Comparison of ENCODE assay signal across 12 cellular contexts in the genomic region with DNA sequence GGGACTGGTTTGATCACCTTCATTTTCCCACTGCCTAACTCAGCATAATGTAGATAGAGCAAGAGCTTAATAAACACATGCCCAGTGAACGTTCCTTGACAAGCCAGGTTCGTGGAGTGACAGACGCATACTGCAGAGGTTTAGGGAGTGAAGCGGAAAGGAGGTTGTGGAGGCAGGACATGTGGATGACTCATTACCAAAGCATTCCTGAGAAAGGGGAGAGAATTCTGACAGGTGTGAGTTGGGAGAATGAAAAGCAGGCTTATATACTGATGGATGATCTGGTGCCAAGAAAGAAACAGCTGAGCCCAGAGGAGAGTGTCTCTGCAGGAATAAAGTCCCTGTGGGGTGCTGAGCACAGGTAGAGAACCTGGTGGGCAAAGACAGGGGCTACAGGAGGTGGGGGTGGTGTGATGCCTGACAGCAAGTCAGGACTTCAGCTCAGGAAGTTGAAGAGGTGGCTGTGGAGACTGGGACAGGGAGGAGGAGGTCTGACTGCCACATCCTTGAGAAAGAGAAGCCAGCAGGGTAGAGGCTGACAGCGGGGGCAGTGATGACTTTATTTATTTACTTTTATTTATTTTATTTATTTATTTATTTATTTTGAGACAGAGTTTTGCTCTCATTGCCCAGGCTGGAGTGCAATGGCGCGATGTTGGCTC. TPM values are rescaled to one million over a fixed set of nuclear protein-coding genes. Genes with fewer than 3 reads are reported as not detected.
DNase-seq lines count a peak whose midpoint lies in the region; ATAC-seq and TF ChIP-seq lines count a peak whose summit lies in the region.
"Had no signal": no experiment of that assay in that cellular context is flagged by ENCODE, and none has a peak within 500 bp of the region (broad histone marks: within the 10 kb centered on the region; RNA-seq: fewer than 3 reads in every experiment).

No MANE protein-coding gene starts in this region.

- no peaks in the 10 kb centered on the region for H3K27me3 ChIP-seq in HUES6 (ENCODE audit: control insufficient read depth, insufficient read depth, low read length)
- no peaks in the 10 kb centered on the region for H3K27me3 ChIP-seq in brain microvascular endothelial cell (replicated peaks)
- H3K27me3 ChIP-seq in vagina: no peaks in the 10 kb centered on the region

- H3K27ac ChIP-seq in HUES6 (ENCODE audit: low read depth, low read length) (no peak overlapping the region), brain microvascular endothelial cell (no peak overlapping the region), vagina (no peak overlapping the region)

- TF ChIP-seq CTCF in brain (conservative IDR thresholded peaks at IDR 0.05) (no peak), neural crest cell (conservative IDR thresholded peaks at IDR 0.05) (no peak), brain microvascular endothelial cell (IDR thresholded peaks at IDR 0.05; ENCODE audit: low read depth, low read length, missing control alignments) (no peak), omental fat pad (IDR thresholded peaks at IDR 0.05) (no peak), vagina (IDR thresholded peaks at IDR 0.05) (no peak)

- H3K4me3 ChIP-seq in HUES6 (ENCODE audit: low read depth, low read length): peak overlapping the region; percentile 10; the same call in 1 of the 2 replicates
- H3K4me3 ChIP-seq in brain microvascular endothelial cell (ENCODE audit: low read depth, low read length): no peak overlapping the region
- H3K4me3 ChIP-seq in vagina: no peak overlapping the region

- ATAC-seq in omental fat pad (ENCODE audit: low FRiP score): no peak
- ATAC-seq: Panc1 had no signal

- H3K4me1 Mint-ChIP-seq in brain (peaks cover 51% of the 10 kb centered on the region), neural crest cell (peaks cover 40% of the 10 kb centered on the region)

- peak overlapping the region in 1 of 5 experiments; percentile 46 for H3K4me3 Mint-ChIP-seq in brain
- H3K4me3 Mint-ChIP-seq in neural crest cell: peak overlapping the region; percentile 59

- H3K36me3 ChIP-seq in HUES6 (ENCODE audit: control insufficient read depth, insufficient read depth, low read length) (peaks cover 24% of the 10 kb centered on the region), brain microvascular endothelial cell (replicated peaks) (peaks cover 19% of the 10 kb centered on the region), vagina (peaks cover 0 to 17% of the 10 kb centered on the region in 2 donors)

- H3K9me3 Mint-ChIP-seq in brain (peaks cover 0 to 6% (median 0%) of the 10 kb centered on the region in 5 experiments), neural crest cell (no peaks in the 10 kb centered on the region)
- H3K9me3 Mint-ChIP-seq: immature natural killer cell had no signal

- H3K9me3 ChIP-seq in HUES6 (ENCODE audit: control insufficient read depth, insufficient read depth, low read depth, low read length): no peaks in the 10 kb centered on the region
- no peaks in the 10 kb centered on the region for H3K9me3 ChIP-seq in vagina

- intact Hi-C loops in vagina (cut with DNase I): no loop called here

- H3K27ac Mint-ChIP-seq in brain (peak overlapping the region in 3 of 5 experiments; percentile 12 to 87 (median 47)), neural crest cell (ENCODE audit: unreplicated experiment) (no peak overlapping the region)

- in situ Hi-C loops in brain microvascular endothelial cell (cut with HindIII; ENCODE audit: low pct_ligation_motif_present, low sequenced_read_pairs): no loop called here

- peaks cover 15% of the 10 kb centered on the region for H3K4me1 ChIP-seq in HUES6 (ENCODE audit: control insufficient read depth, insufficient read depth, low read length)
- H3K4me1 ChIP-seq in vagina: peaks cover 30% of the 10 kb centered on the region

- DNase-seq in Daoy (ENCODE audit: low read depth) (peak; percentile 51), neural crest cell (ENCODE audit: low read depth, low spot score) (no peak), brain microvascular endothelial cell (no peak), omental fat pad (ENCODE audit: low spot score) (no peak), vagina (ENCODE audit: extremely low spot score in 2 of 2) (no peak)
- DNase-seq: activated CD8-positive, alpha-beta memory T cell treated with anti-CD3 and anti-CD28 coated beads for 24 hours; activated naive CD4-positive, alpha-beta T cell treated with anti-CD3 and anti-CD28 coated beads, Interleukin-2, amount 50 U/mL, for 16 hours; immature natural killer cell; NCI-H1436 had no signal

- H3K9ac ChIP-seq in HUES6 (ENCODE audit: low read length): no peak overlapping the region

- TF ChIP-seq POLR2A in vagina (IDR thresholded peaks at IDR 0.05): no peak

- H3K36me3 Mint-ChIP-seq in brain: peaks cover 27% of the 10 kb centered on the region
- peaks cover 22% of the 10 kb centered on the region for H3K36me3 Mint-ChIP-seq in neural crest cell (ENCODE audit: low read depth)

- H3K27me3 Mint-ChIP-seq in brain: peaks cover 23% of the 10 kb centered on the region
- H3K27me3 Mint-ChIP-seq in neural crest cell (ENCODE audit: low read depth): peaks cover 30% of the 10 kb centered on the region

RNA-seq across cellular contexts. Expression of gene RPL29, which starts 2.4 kb away (rescaled TPM):
- 865 and 1,191 TPM in 2 replicates for total RNA-seq in Daoy (2014; rRNA removed; shearing (Covaris generic))
- polyA plus RNA-seq in brain (ENCODE audit: insufficient read depth, low read depth, low replicate concordance): 1,543 TPM
- total RNA-seq in neural crest cell (1,471 and 1,533 TPM in 2 replicates), omental fat pad (1,000 to 10,000 TPM; 1,723 to 2,189 (median 1,972) TPM), vagina (1,678 TPM)

RNA-seq across cellular contexts. Expression of gene ACY1, which starts 14.7 kb away (rescaled TPM):
- 15.9 and 25.9 TPM in 2 replicates for total RNA-seq in Daoy (2014; rRNA removed; shearing (Covaris generic))
- polyA plus RNA-seq in brain (ENCODE audit: insufficient read depth, low read depth, low replicate concordance): 11.5 TPM
- total RNA-seq in neural crest cell: 29.9 and 32.5 TPM in 2 replicates
- total RNA-seq in omental fat pad: 10 to 100 TPM; 34.0 to 57.7 (median 52.1) TPM
- 29.7 TPM for total RNA-seq in vagina

RNA-seq across cellular contexts. Expression of gene ABHD14A, which starts 23.2 kb away (rescaled TPM):
- 1.9 and 10.5 TPM in 2 replicates for total RNA-seq in Daoy (2014; rRNA removed; shearing (Covaris generic))
- polyA plus RNA-seq in brain (ENCODE audit: insufficient read depth, low read depth, low replicate concordance): 70.3 TPM
- 12.3 and 14.8 TPM in 2 replicates for total RNA-seq in neural crest cell
- 10 to 100 TPM; 19.0 to 53.4 (median 24.5) TPM for total RNA-seq in omental fat pad
- total RNA-seq in vagina: 31.9 TPM

RNA-seq across cellular contexts. Expression of gene ABHD14B, which starts 24.2 kb away (rescaled TPM):
- total RNA-seq in Daoy (2014; rRNA removed; shearing (Covaris generic)): 8.3 and 13.2 TPM in 2 replicates
- 39.3 TPM for polyA plus RNA-seq in brain (ENCODE audit: insufficient read depth, low read depth, low replicate concordance)
- total RNA-seq in neural crest cell (4.7 and 6.2 TPM in 2 replicates), omental fat pad (10 to 100 TPM; 57.3 to 87.1 (median 80.9) TPM), vagina (46.9 TPM)

RNA-seq across cellular contexts. Expression of gene PCBP4, which starts 30.8 kb away (rescaled TPM):
- total RNA-seq in Daoy (2014; rRNA removed; shearing (Covaris generic)): 23.9 and 37.0 TPM in 2 replicates
- polyA plus RNA-seq in brain (ENCODE audit: insufficient read depth, low read depth, low replicate concordance): 151 TPM
- total RNA-seq in neural crest cell (228 and 235 TPM in 2 replicates), omental fat pad (10 to 100 TPM; 21.4 to 84.0 (median 23.4) TPM), vagina (36.6 TPM)
